1 cellular context compared by ENCODE assay signal in genomic region chr11:30059172-30059815, GRCh38.
TF ChIP-seq lines count a peak whose summit lies in the region.

No MANE protein-coding gene starts in this region.

TF ChIP-seq in GM12878, 131 proteins besides CTCF, POLR2A, EP300 and RAD21 (continued from another document):
- peak; percentile 55 for TF ChIP-seq JUNB (IDR thresholded peaks at IDR 0.05)
- peak; percentile 43; the same call in 1 of the 2 replicates for TF ChIP-seq FOXM1 (IDR thresholded peaks at IDR 0.05; ENCODE audit: low read depth, low read length)
